ENCODE assay signal across 10 cellular contexts in the genomic region with DNA sequence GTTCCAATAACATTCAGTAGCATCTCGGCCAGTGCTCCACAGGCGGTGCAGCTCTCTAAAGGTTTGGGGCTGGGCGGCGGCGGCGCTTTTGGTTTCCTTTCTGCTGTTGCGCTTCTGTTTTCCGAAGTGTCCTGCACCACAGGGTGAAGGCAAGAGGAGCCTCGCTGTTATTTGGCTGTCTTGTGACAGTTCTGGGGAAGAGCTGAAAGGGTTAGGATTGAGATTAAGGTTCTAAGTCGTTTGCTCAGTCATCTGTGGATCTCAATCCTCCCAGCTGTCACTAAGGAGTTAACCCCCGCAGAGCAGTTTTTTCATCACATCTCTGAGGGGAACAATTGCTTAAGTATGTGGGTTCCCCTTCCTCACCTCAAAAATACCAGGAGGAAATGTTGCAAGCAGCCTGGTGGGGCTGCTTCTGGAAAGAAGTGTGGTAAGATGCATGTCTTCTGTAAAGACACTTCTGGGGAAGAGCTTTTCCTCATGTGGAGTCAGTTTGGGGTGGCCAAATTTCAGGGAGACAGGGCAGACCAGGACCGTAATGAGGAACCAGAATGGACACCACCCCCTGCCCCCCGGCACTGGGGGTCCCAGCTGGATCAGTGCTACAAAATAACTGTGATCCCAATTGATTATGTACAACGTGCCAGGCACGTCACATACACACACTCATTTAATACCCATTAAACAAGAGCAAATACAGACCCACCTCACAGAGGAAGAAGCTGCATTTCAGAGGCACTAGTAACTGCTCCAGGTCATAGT. TPM values are rescaled to one million over a fixed set of nuclear protein-coding genes. Genes with fewer than 3 reads are reported as not detected.
DNase-seq lines count a peak whose midpoint lies in the region; ATAC-seq and TF ChIP-seq lines count a peak whose summit lies in the region.
"Had no signal": no experiment of that assay in that cellular context is flagged by ENCODE, and none has a peak within 500 bp of the region (broad histone marks: within the 10 kb centered on the region; RNA-seq: fewer than 3 reads in every experiment).

No MANE protein-coding gene starts in this region.

- H3K27ac ChIP-seq in CD4-positive, CD25-positive, alpha-beta regulatory T cell (ENCODE audit: insufficient read depth, low read length, poor library complexity, severe bottlenecking) = no peak overlapping the region
- H3K27ac ChIP-seq in HL-60 (replicated peaks) (peak overlapping the region; percentile 83), left lung (peak overlapping the region in 1 of 2 donors; percentile 87)

- no peak overlapping the region for H3K4me3 ChIP-seq in CD4-positive, CD25-positive, alpha-beta regulatory T cell (ENCODE audit: low read depth, low read length)
- H3K4me3 ChIP-seq in HL-60 (replicated peaks; ENCODE audit: insufficient read depth, low read length) = no peak overlapping the region
- peak overlapping the region in 1 of 2 donors; percentile 26 for H3K4me3 ChIP-seq in left lung

- H3K36me3 Mint-ChIP-seq in CD4-positive, CD25-positive, alpha-beta regulatory T cell = peaks cover 14% of the 10 kb centered on the region
- H3K36me3 Mint-ChIP-seq in activated T-cell treated with anti-CD3 and anti-CD28 coated beads, Interleukin-2, amount 50 U/mL, for 4 hours (ENCODE audit: insufficient read depth) = peaks cover 28% of the 10 kb centered on the region

- intact Hi-C loops in left lung (cut with DNase I) = no loop called here
- intact Hi-C loops in left colon (cut with DNase I, micrococcal nuclease) = no loop called here

- no peaks in the 10 kb centered on the region for H3K27me3 Mint-ChIP-seq in CD4-positive, CD25-positive, alpha-beta regulatory T cell
- H3K27me3 Mint-ChIP-seq in activated T-cell treated with anti-CD3 and anti-CD28 coated beads, Interleukin-2, amount 50 U/mL, for 4 hours (ENCODE audit: low read depth) = no peaks in the 10 kb centered on the region

- no peaks in the 10 kb centered on the region for H3K4me1 ChIP-seq in CD4-positive, CD25-positive, alpha-beta regulatory T cell (ENCODE audit: control insufficient read depth, insufficient read depth, low read length, poor library complexity, severe bottlenecking)
- H3K4me1 ChIP-seq in left lung = peaks cover 0 to 88% of the 10 kb centered on the region in 2 donors

- peak in 1 of 3 donors; percentile 28 for DNase-seq in CD4-positive, CD25-positive, alpha-beta regulatory T cell
- DNase-seq in HL-60 (ENCODE audit: low read depth in 1 of 2, low spot score in 1 of 2) (peak; percentile 96 to 98), left lung (peak; percentile 49 to 85), OCI-M2 (lab: John Stamatoyannopoulos, UW; ENCODE audit: unreplicated experiment) (no peak), NCI-H524 treated with DMSO at 0.1 percent for 48 hours (lab: John Stamatoyannopoulos, UW) (no peak), HUDEP-2 (lab: John Stamatoyannopoulos, UW; ENCODE audit: unreplicated experiment in 76 of 76) (no peak), left colon (no peak)
- no peak for DNase-seq in activated T-cell treated with anti-CD3 and anti-CD28 coated beads, Interleukin-2, amount 50 U/mL, for 4 hours

- no peak for TF ChIP-seq CTCF in HL-60 (IDR thresholded peaks at IDR 0.05; ENCODE audit: insufficient read depth, low read length)
- TF ChIP-seq CTCF in left lung (IDR thresholded peaks at IDR 0.05) = no peak

- peaks cover 72% of the 10 kb centered on the region for H3K36me3 ChIP-seq in CD4-positive, CD25-positive, alpha-beta regulatory T cell (ENCODE audit: control insufficient read depth, insufficient read depth, low read length)
- peaks cover 0 to 90% of the 10 kb centered on the region in 2 donors for H3K36me3 ChIP-seq in left lung

- H3K4me3 Mint-ChIP-seq in CD4-positive, CD25-positive, alpha-beta regulatory T cell = peak overlapping the region in 1 of 4 donors; percentile 41
- peak overlapping the region; percentile 53 for H3K4me3 Mint-ChIP-seq in activated T-cell treated with anti-CD3 and anti-CD28 coated beads, Interleukin-2, amount 50 U/mL, for 4 hours

- H3K4me1 Mint-ChIP-seq in CD4-positive, CD25-positive, alpha-beta regulatory T cell = peaks cover 0 to 19% (median 7%) of the 10 kb centered on the region in 4 donors
- peaks cover 44% of the 10 kb centered on the region for H3K4me1 Mint-ChIP-seq in activated T-cell treated with anti-CD3 and anti-CD28 coated beads, Interleukin-2, amount 50 U/mL, for 4 hours (ENCODE audit: low read depth)

- H3K27me3 ChIP-seq in CD4-positive, CD25-positive, alpha-beta regulatory T cell (ENCODE audit: control insufficient read depth, insufficient read depth, low read length) = no peaks in the 10 kb centered on the region
- H3K27me3 ChIP-seq in HL-60 (ENCODE audit: insufficient read depth, poor library complexity, severe bottlenecking) (no peaks in the 10 kb centered on the region), left lung (no peaks in the 10 kb centered on the region)

- no peaks in the 10 kb centered on the region for H3K9me3 ChIP-seq in CD4-positive, CD25-positive, alpha-beta regulatory T cell (ENCODE audit: control insufficient read depth in 2 of 2, low read length in 2 of 2)
- no peaks in the 10 kb centered on the region for H3K9me3 ChIP-seq in left lung

- ATAC-seq in CD4-positive, CD25-positive, alpha-beta regulatory T cell (ENCODE audit: low read depth in 2 of 2) = peak in 1 of 2 donors; percentile 16
- peak; percentile 88 to 90 for ATAC-seq in activated T-cell treated with anti-CD3 and anti-CD28 coated beads, Interleukin-2, amount 50 U/mL, for 4 hours
- ATAC-seq in left lung = peak; percentile 43
- ATAC-seq in left colon = no peak
- ATAC-seq: Panc1 had no signal

- H3K27ac Mint-ChIP-seq in CD4-positive, CD25-positive, alpha-beta regulatory T cell = peak overlapping the region in 2 of 3 donors; percentile 68 to 76

- H3K9me3 Mint-ChIP-seq in CD4-positive, CD25-positive, alpha-beta regulatory T cell = no peaks in the 10 kb centered on the region
- H3K9me3 Mint-ChIP-seq in activated T-cell treated with anti-CD3 and anti-CD28 coated beads, Interleukin-2, amount 50 U/mL, for 4 hours = no peaks in the 10 kb centered on the region

RNA-seq across cellular contexts. Expression of gene TMEM121B, which starts 14.2 kb away (rescaled TPM):
- 0.10 TPM for total RNA-seq in CD4-positive, CD25-positive, alpha-beta regulatory T cell
- under 1 TPM in 1 of 4 donors, not detected in 3; 0.03 TPM for polyA plus RNA-seq in CD4-positive, CD25-positive, alpha-beta regulatory T cell
- total RNA-seq in activated T-cell treated with anti-CD3 and anti-CD28 coated beads, Interleukin-2, amount 50 U/mL, for 4 hours = under 1 TPM; 0.24 to 0.43 (median 0.38) TPM
- total RNA-seq in left lung (1 to 10 TPM in 1 of 2 donors, under 1 TPM in 1; 0.41 to 1.4 TPM), left colon (under 1 TPM; 0.15 to 0.42 TPM)
- polyA plus RNA-seq: keratinocyte had no signal

RNA-seq across cellular contexts. Expression of gene IL17RA, which starts 22.2 kb away (rescaled TPM):
- 48.2 TPM for total RNA-seq in CD4-positive, CD25-positive, alpha-beta regulatory T cell
- 10 to 100 TPM; 21.7 to 34.7 (median 26.0) TPM for polyA plus RNA-seq in CD4-positive, CD25-positive, alpha-beta regulatory T cell
- 10 to 100 TPM; 14.1 to 19.6 (median 16.6) TPM for total RNA-seq in activated T-cell treated with anti-CD3 and anti-CD28 coated beads, Interleukin-2, amount 50 U/mL, for 4 hours
- total RNA-seq in left lung = 10 to 100 TPM; 29.3 to 61.6 TPM
- total RNA-seq in left colon = 10 to 100 TPM; 15.7 to 18.5 TPM

RNA-seq across cellular contexts. Expression of gene HDHD5, which starts 52.1 kb away (rescaled TPM):
- 17.7 TPM for total RNA-seq in CD4-positive, CD25-positive, alpha-beta regulatory T cell
- polyA plus RNA-seq in CD4-positive, CD25-positive, alpha-beta regulatory T cell = 10 to 100 TPM; 39.0 to 46.8 (median 44.9) TPM
- 10 to 100 TPM; 56.2 to 69.1 (median 68.3) TPM for total RNA-seq in activated T-cell treated with anti-CD3 and anti-CD28 coated beads, Interleukin-2, amount 50 U/mL, for 4 hours
- 10 to 100 TPM; 18.1 to 34.2 TPM for total RNA-seq in left lung
- 10 to 100 TPM; 29.0 to 41.8 TPM for total RNA-seq in left colon

Comparison
In these comparisons a context has a peak if more than half of its experiments do, and no peak if none do; other contexts are left out.
1. DNase-seq: peak in HL-60 (2 of 2) and left lung (2 of 2); none in activated T-cell treated with anti-CD3 and anti-CD28 coated beads, Interleukin-2, amount 50 U/mL, for 4 hours (single experiment), OCI-M2 (single experiment), NCI-H524 treated with DMSO at 0.1 percent for 48 hours (single experiment), HUDEP-2 (0 of 76) and left colon (0 of 2).